In genomic region chr12:110372056-110372425, GRCh38 we compare ENCODE assay signal across 20 cellular contexts. TPM values are rescaled to one million over a fixed set of nuclear protein-coding genes. Genes with fewer than 3 reads are reported as not detected.
A peak's percentile ranks its signal among the peaks of the same experiment; 100 is the strongest.
DNase-seq lines count a peak whose midpoint lies in the region; ATAC-seq and TF ChIP-seq lines count a peak whose summit lies in the region.
"Had no signal": no experiment of that assay in that cellular context is flagged by ENCODE, and none has a peak within 500 bp of the region (broad histone marks: within the 10 kb centered on the region; RNA-seq: fewer than 3 reads in every experiment).

No MANE protein-coding gene starts in this region.

- H2AFZ ChIP-seq in trophoblast cell (ENCODE audit: insufficient read depth, low read length, poor library complexity), result no peak overlapping the region
- no peak overlapping the region for H2AFZ ChIP-seq in SK-N-SH (ENCODE audit: low read depth)

- H3K4me2 ChIP-seq in trophoblast cell (ENCODE audit: low read length) (no peak overlapping the region), SK-N-SH (no peak overlapping the region)

- H3K9ac ChIP-seq in trophoblast cell (ENCODE audit: low read length) (no peak overlapping the region), SK-N-SH (no peak overlapping the region)

- no peaks in the 10 kb centered on the region for H3K79me2 ChIP-seq in trophoblast cell (ENCODE audit: control insufficient read depth, insufficient read depth, low read length, poor library complexity)
- H3K79me2 ChIP-seq in SK-N-SH (ENCODE audit: insufficient read depth), result no peaks in the 10 kb centered on the region

- WGBS in trophoblast cell (ENCODE audit: extremely low coverage, insufficient coverage, insufficient read length), result no CpG with 5 or more reads among the region's 7 CpGs
- WGBS in urinary bladder, result 87% methylated on average over 7 of the region's 7 CpGs
- 97% methylated on average over 4 of the region's 7 CpGs for WGBS in SK-N-SH (ENCODE audit: low lambda C conversion rate)

- no peaks in the 10 kb centered on the region for H3K27me3 ChIP-seq in trophoblast cell (ENCODE audit: insufficient read depth, low read length)
- H3K27me3 ChIP-seq in SK-N-SH (ENCODE audit: insufficient read depth), result no peaks in the 10 kb centered on the region
- H3K27me3 ChIP-seq: gastrocnemius medialis, testis had no signal

- no peak for ATAC-seq in effector memory CD8-positive, alpha-beta T cell (replicated peaks)
- ATAC-seq: activated CD8-positive, alpha-beta memory T cell treated with anti-CD3 and anti-CD28 coated beads, Interleukin-2, amount 10 ng/mL, durations not matched to agents 7 days and 5 days; gastrocnemius medialis had no signal

- H2BK5ac ChIP-seq in trophoblast cell (ENCODE audit: low read depth, low read length, poor library complexity), result no peak overlapping the region

- no peak for TF ChIP-seq RAD21 in SK-N-SH (IDR thresholded peaks at IDR 0.05; ENCODE audit: low read length)

- H2AK5ac ChIP-seq in trophoblast cell (ENCODE audit: low read length), result no peak overlapping the region

- CTCF ChIA-PET in SK-N-SH (lab: Yijun Ruan, JAX), result interaction anchor here (1.4 to 1.8 kb wide), 2 partner anchors 20 to 40 kb away, joined by 3 to 4 read pairs; no protein-coding TSS in a partner anchor

- TF ChIP-seq CTCF in SK-N-SH (IDR thresholded peaks at IDR 0.05), result no peak

- no peaks in the 10 kb centered on the region for H3F3A ChIP-seq in SK-N-SH (replicated peaks; ENCODE audit: insufficient read depth)

- no peak overlapping the region for H4K8ac ChIP-seq in trophoblast cell (ENCODE audit: low read depth, low read length)

- H3K27ac Mint-ChIP-seq in effector memory CD8-positive, alpha-beta T cell, result peak overlapping the region; percentile 58 to 80
- H3K27ac Mint-ChIP-seq: activated CD8-positive, alpha-beta memory T cell treated with anti-CD3 and anti-CD28 coated beads, Interleukin-2, amount 10 ng/mL, durations not matched to agents 7 days and 5 days; activated T-helper 2 cell treated with anti-CD3 and anti-CD28 coated beads, Interferon-gamma antibody, Interleukin-2, Interleukin-4, amounts not matched to agents 10 μg/mL and 5 μg/mL and 100 μg/mL, durations not matched to agents 14 hours and 24 hours and 36 hours; T-helper 2 cell treated with Interferon-gamma antibody and Interleukin-4, amounts not matched to agents 5 μg/mL and 100 μg/mL, for 36 hours had no signal

- H3K9me3 ChIP-seq in trophoblast cell (ENCODE audit: insufficient read depth, low read depth, low read length) (no peaks in the 10 kb centered on the region), SK-N-SH (no peaks in the 10 kb centered on the region)
- H3K9me3 ChIP-seq: gastrocnemius medialis, testis had no signal

- H3K79me1 ChIP-seq in trophoblast cell (ENCODE audit: low read length), result no peaks in the 10 kb centered on the region

- H3K4ac ChIP-seq in trophoblast cell (ENCODE audit: low read depth, low read length), result no peak overlapping the region

- H3K36me3 ChIP-seq in trophoblast cell (ENCODE audit: control insufficient read depth in 1 of 2, insufficient read depth in 2 of 2, low read length in 2 of 2) (peaks cover 43 to 53% of the 10 kb centered on the region in 2 experiments), urinary bladder (ENCODE audit: insufficient read depth) (peaks cover 1% of the 10 kb centered on the region), SK-N-SH (replicated peaks in 1 of 2; ENCODE audit: control insufficient read depth in 1 of 2, insufficient read depth in 2 of 2, low read length in 1 of 2) (peaks cover 19 to 54% of the 10 kb centered on the region in 2 experiments)

- POLR2A ChIA-PET in SK-N-SH (lab: Yijun Ruan, JAX), result no interaction called here

- H3K36me3 Mint-ChIP-seq in effector memory CD8-positive, alpha-beta T cell (ENCODE audit: insufficient read depth), result peaks cover 39% of the 10 kb centered on the region

- peak overlapping the region; percentile 40 for H3K4me3 ChIP-seq in trophoblast cell (ENCODE audit: low read depth, low read length)
- no peak overlapping the region for H3K4me3 ChIP-seq in urinary bladder (ENCODE audit: low read depth, low read length)
- H3K4me3 ChIP-seq in SK-N-SH (ENCODE audit: low read depth in 2 of 2, low read length in 1 of 2), result no peak overlapping the region
- H3K4me3 ChIP-seq: gastrocnemius medialis, testis had no signal

- H3K27me3 Mint-ChIP-seq in effector memory CD8-positive, alpha-beta T cell, result no peaks in the 10 kb centered on the region
- H3K27me3 Mint-ChIP-seq: activated CD8-positive, alpha-beta memory T cell treated with anti-CD3 and anti-CD28 coated beads, Interleukin-2, amount 10 ng/mL, durations not matched to agents 7 days and 5 days had no signal

- H2BK12ac ChIP-seq in trophoblast cell (ENCODE audit: low read length), result no peak overlapping the region

- H3K9me3 Mint-ChIP-seq in effector memory CD8-positive, alpha-beta T cell, result no peaks in the 10 kb centered on the region
- H3K9me3 Mint-ChIP-seq: activated T-helper 2 cell treated with anti-CD3 and anti-CD28 coated beads, Interferon-gamma antibody, Interleukin-2, Interleukin-4, amounts not matched to agents 10 μg/mL and 5 μg/mL and 100 μg/mL, durations not matched to agents 14 hours and 24 hours and 36 hours; CD14-positive monocyte; T-helper 2 cell treated with Interferon-gamma antibody and Interleukin-4, amounts not matched to agents 5 μg/mL and 100 μg/mL, for 36 hours had no signal

- no peaks in the 10 kb centered on the region for H3K9me2 ChIP-seq in SK-N-SH

- H4K91ac ChIP-seq in trophoblast cell (ENCODE audit: low read depth, low read length), result no peak overlapping the region

- no peak overlapping the region for H4K12ac ChIP-seq in trophoblast cell (ENCODE audit: low read depth, low read length)

- H3K4me3 Mint-ChIP-seq in effector memory CD8-positive, alpha-beta T cell, result no peak overlapping the region
- H3K4me3 Mint-ChIP-seq: activated CD8-positive, alpha-beta memory T cell treated with anti-CD3 and anti-CD28 coated beads, Interleukin-2, amount 10 ng/mL, durations not matched to agents 7 days and 5 days; CD14-positive monocyte; T-helper 2 cell treated with Interferon-gamma antibody and Interleukin-4, amounts not matched to agents 5 μg/mL and 100 μg/mL, for 36 hours had no signal

- H2BK120ac ChIP-seq in trophoblast cell (ENCODE audit: insufficient read depth, low read length, poor library complexity), result no peak overlapping the region

- H3K27ac ChIP-seq in trophoblast cell (ENCODE audit: low read depth, low read length), result no peak overlapping the region
- peak overlapping the region; percentile 2 for H3K27ac ChIP-seq in urinary bladder (ENCODE audit: low read depth)
- no peak overlapping the region for H3K27ac ChIP-seq in SK-N-SH (ENCODE audit: low read depth in 2 of 2, low read length in 1 of 2)

- H3K18ac ChIP-seq in trophoblast cell (ENCODE audit: low read length), result no peak overlapping the region

- H3K23ac ChIP-seq in trophoblast cell (ENCODE audit: low read length), result no peak overlapping the region

- no peak overlapping the region for H3K14ac ChIP-seq in trophoblast cell (ENCODE audit: low read length)

- H3K4me1 Mint-ChIP-seq in effector memory CD8-positive, alpha-beta T cell (ENCODE audit: low read depth in 2 of 2), result peaks cover 8 to 10% of the 10 kb centered on the region in 2 donors
- H3K4me1 Mint-ChIP-seq: activated CD8-positive, alpha-beta memory T cell treated with anti-CD3 and anti-CD28 coated beads, Interleukin-2, amount 10 ng/mL, durations not matched to agents 7 days and 5 days had no signal

- H4K20me1 ChIP-seq in SK-N-SH (ENCODE audit: insufficient read depth), result no peaks in the 10 kb centered on the region

- no peak for TF ChIP-seq EP300 in SK-N-SH (IDR thresholded peaks at IDR 0.05; ENCODE audit: borderline replicate concordance in 1 of 2, low read depth in 1 of 2, low read length in 1 of 2)

- DNase-seq in activated effector memory CD4-positive, alpha-beta T cell treated with anti-CD3 and anti-CD28 coated beads, Interleukin-2, amount 50 U/mL, for 16 hours, result peak; percentile 58
- no peak for DNase-seq in activated effector memory CD4-positive, alpha-beta T cell treated with Interleukin-2 at 50 U/mL for 16 hours
- DNase-seq in effector memory CD8-positive, alpha-beta T cell, result no peak
- DNase-seq in trophoblast cell (no peak), D341Med (ENCODE audit: low spot score) (no peak), SK-N-SH (no peak)
- DNase-seq in activated CD4-positive, alpha-beta T cell treated with anti-CD3 and anti-CD28 coated beads, Interleukin-2, amount 50 U/mL, for 1 hour, result no peak
- DNase-seq: 8988T; activated CD8-positive, alpha-beta memory T cell treated with anti-CD3 and anti-CD28 coated beads, Interleukin-2, amount 10 ng/mL, durations not matched to agents 7 days and 5 days; amygdala; gastrocnemius medialis; NCI-H146; NCI-H2227 treated with DMSO at 0.1 percent for 48 hours; SHP77 treated with DMSO at 0.1 percent for 48 hours; stimulated activated CD4-positive, alpha-beta T cell treated with anti-CD3 and anti-CD28 coated beads, Interleukin-2, amount 100 ng/mL, for 48 hours; testis had no signal

- no peaks in the 10 kb centered on the region for H3K4me1 ChIP-seq in trophoblast cell (ENCODE audit: control insufficient read depth in 1 of 2, insufficient read depth in 2 of 2, low read length in 2 of 2)
- H3K4me1 ChIP-seq in urinary bladder (ENCODE audit: insufficient read depth), result peaks cover 2% of the 10 kb centered on the region
- peaks cover 0 to 13% of the 10 kb centered on the region in 2 experiments; a peak in 1 of 4 replicates for H3K4me1 ChIP-seq in SK-N-SH (ENCODE audit: control insufficient read depth in 1 of 2, insufficient read depth in 2 of 2, low read depth in 1 of 2, low read length in 1 of 2)

TF ChIP-seq in SK-N-SH, 30 proteins besides CTCF, POLR2A, EP300 and RAD21 (continues in another document):
- TF ChIP-seq FOSL2 (IDR thresholded peaks at IDR 0.05; ENCODE audit: borderline replicate concordance, low read depth) (no peak), USF2 (IDR thresholded peaks at IDR 0.05; ENCODE audit: borderline replicate concordance, low read depth, low read length) (no peak), TAF1 (IDR thresholded peaks at IDR 0.05; ENCODE audit: borderline replicate concordance, low read depth, low read length) (no peak)

RNA-seq across cellular contexts. Expression of gene ANAPC7, which starts 31.5 kb away (rescaled TPM):
- polyA plus RNA-seq in trophoblast cell (2013), result 24.6 and 25.7 TPM in 2 replicates
- total RNA-seq in urinary bladder, result 56.6 TPM
- polyA plus RNA-seq in urinary bladder, result 39.4 TPM
- polyA plus RNA-seq in SK-N-SH (2012; rRNA removed), result 58.9 and 72.0 TPM in 2 replicates
- 50.4 and 54.0 TPM in 2 replicates for polyA plus RNA-seq in SK-N-SH (2012; cell fraction: cytosol; rRNA removed)
- 128 and 180 TPM in 2 replicates for polyA plus RNA-seq in SK-N-SH (2012; cell fraction: nucleus; rRNA removed)
